In the genomic region with DNA sequence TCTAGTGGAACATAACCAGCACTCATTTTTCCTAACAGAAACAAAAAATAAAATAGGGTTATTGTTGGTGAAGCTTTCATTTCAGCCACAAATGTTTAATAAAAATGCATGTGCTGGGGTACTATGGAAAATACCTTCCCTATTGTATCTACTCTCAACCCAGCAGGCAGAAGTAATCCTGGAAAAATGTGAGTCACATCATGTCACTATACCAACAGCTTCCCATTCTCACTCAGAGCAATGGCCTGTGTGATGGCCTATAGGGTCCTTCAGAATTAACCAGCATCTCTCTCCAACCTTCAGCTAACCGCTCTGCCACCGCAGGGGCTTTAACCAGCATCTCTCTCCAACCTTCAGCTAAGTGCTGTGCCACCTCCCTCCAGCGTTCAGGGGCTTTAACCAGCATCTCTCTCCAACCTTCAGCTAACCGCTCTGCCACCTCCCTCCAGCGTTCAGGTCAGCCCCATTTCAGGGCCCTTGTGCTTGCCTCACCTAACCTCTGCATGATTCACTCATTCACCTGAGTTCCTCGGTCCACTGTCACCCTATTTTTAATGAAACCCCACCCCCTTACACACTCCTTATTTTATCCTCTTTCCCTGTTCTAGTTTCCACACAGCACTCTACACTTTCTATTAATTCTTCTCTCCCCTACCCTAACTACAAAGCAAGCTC, we compare ENCODE assay signal across 1 cellular context.
TF ChIP-seq lines count a peak whose summit lies in the region.

No MANE protein-coding gene starts in this region.

TF ChIP-seq in SK-N-SH, 30 proteins besides CTCF, POLR2A, EP300 and RAD21 (continued from another document):
- TF ChIP-seq, protein P1, sequence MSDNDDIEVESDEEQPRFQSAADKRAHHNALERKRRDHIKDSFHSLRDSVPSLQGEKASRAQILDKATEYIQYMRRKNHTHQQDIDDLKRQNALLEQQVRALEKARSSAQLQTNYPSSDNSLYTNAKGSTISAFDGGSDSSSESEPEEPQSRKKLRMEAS (IDR thresholded peaks at IDR 0.05; ENCODE audit: low read depth), result no peak
